Comparison of ENCODE assay signal across 34 cellular contexts in genomic region chr18:55138401-55138800, GRCh38.
"Had no signal": no experiment of that assay in that cellular context is flagged by ENCODE, and none has a peak within 500 bp of the region (broad histone marks: within the 10 kb centered on the region; RNA-seq: fewer than 3 reads in every experiment).

No MANE protein-coding gene starts in this region.

- H3K36me3 ChIP-seq: MG63 had no signal

- H3K27ac ChIP-seq: KMS-11 had no signal

- H3K9ac ChIP-seq: KMS-11 had no signal

- H3K4me2 ChIP-seq: KMS-11 had no signal

- H3K4me3 ChIP-seq: MG63 had no signal

- DNase-seq: Karpas-422, Kasumi-1, MG63, MM.1S, MV-4-11, NCI-H1048, NCI-H1092, NCI-H1092 treated with DMSO at 0.1 percent for 48 hours, NCI-H1105, NCI-H1105 treated with DMSO at 0.1 percent for 48 hours, NCI-H1417, NCI-H1417 treated with DMSO at 0.1 percent for 48 hours, NCI-H1436, NCI-H1436 treated with DMSO at 0.1 percent for 48 hours, NCI-H146, NCI-H1694, NCI-H1694 treated with DMSO at 0.1 percent for 48 hours, NCI-H187, NCI-H187 treated with DMSO at 0.1 percent for 48 hours, NCI-H1930, NCI-H2029, NCI-H2029 treated with DMSO at 0.1 percent for 48 hours, NCI-H2081, NCI-H2081 treated with DMSO at 0.1 percent for 48 hours, NCI-H2107, NCI-H2171, NCI-H2171 treated with DMSO at 0.1 percent for 48 hours, NCI-H2227 treated with DMSO at 0.1 percent for 48 hours, NCI-H226, NCI-H345, NCI-H446, NCI-H446 treated with DMSO at 0.1 percent for 48 hours, NCI-H510A had no signal

- H3K9me3 ChIP-seq: MG63 had no signal

- H3K27me3 ChIP-seq: MG63 had no signal
